ENCODE assay signal across 1 cellular context in the genomic region with DNA sequence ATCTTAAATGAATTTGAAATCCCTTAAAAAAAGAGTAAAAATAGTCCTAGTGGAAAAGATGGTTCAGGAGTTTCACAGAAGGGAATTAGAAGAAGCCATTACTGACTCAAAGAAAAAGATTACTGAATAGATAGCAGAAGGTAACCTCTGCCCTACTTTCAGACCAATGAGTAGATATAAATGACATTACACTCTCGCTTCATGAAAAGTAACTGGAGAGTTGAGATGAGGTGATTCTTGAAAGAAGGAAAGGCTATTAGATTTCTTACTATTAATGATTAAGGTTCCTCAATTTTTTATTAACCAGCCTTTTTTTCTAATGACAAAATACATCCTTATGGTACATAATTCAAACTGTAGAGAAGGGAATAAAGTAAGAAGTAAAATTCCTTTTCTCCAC.
TF ChIP-seq lines count a peak whose summit lies in the region.

No MANE protein-coding gene starts in this region.

TF ChIP-seq in SK-N-SH, 30 proteins besides CTCF, POLR2A, EP300 and RAD21 (continued from another document):
- no peak for TF ChIP-seq SIN3A (IDR thresholded peaks at IDR 0.05; ENCODE audit: borderline replicate concordance, low read depth, low read length)
- TF ChIP-seq, protein P1, sequence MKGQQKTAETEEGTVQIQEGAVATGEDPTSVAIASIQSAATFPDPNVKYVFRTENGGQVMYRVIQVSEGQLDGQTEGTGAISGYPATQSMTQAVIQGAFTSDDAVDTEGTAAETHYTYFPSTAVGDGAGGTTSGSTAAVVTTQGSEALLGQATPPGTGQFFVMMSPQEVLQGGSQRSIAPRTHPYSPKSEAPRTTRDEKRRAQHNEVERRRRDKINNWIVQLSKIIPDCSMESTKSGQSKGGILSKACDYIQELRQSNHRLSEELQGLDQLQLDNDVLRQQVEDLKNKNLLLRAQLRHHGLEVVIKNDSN (IDR thresholded peaks at IDR 0.05; ENCODE audit: borderline replicate concordance, low read depth), result no peak
- TF ChIP-seq RXRA (IDR thresholded peaks at IDR 0.05; ENCODE audit: borderline replicate concordance, low read depth), result no peak
- no peak for TF ChIP-seq SMC3 (IDR thresholded peaks at IDR 0.05; ENCODE audit: low read depth, low read length)
- no peak for TF ChIP-seq FOXJ3 (CRISPR knock-in tag; IDR thresholded peaks at IDR 0.05)
- TF ChIP-seq TAF1 (IDR thresholded peaks at IDR 0.05; ENCODE audit: borderline replicate concordance, low read depth, low read length), result no peak
- no peak for TF ChIP-seq EZH2phosphoT487 (IDR thresholded peaks at IDR 0.05; ENCODE audit: borderline replicate concordance, low read depth)
- no peak for TF ChIP-seq MAX (IDR thresholded peaks at IDR 0.05; ENCODE audit: low read depth)
- TF ChIP-seq GATA2 (CRISPR knock-in tag; IDR thresholded peaks at IDR 0.05), result no peak
- no peak for TF ChIP-seq TCF12 (IDR thresholded peaks at IDR 0.05)
